ENCODE assay signal across 15 cellular contexts in genomic region chr9:129446828-129447550, GRCh38.
A peak's percentile ranks its signal among the peaks of the same experiment; 100 is the strongest.
DNase-seq lines count a peak whose midpoint lies in the region; ATAC-seq and TF ChIP-seq lines count a peak whose summit lies in the region.
"Had no signal": no experiment of that assay in that cellular context is flagged by ENCODE, and none has a peak within 500 bp of the region (broad histone marks: within the 10 kb centered on the region; RNA-seq: fewer than 3 reads in every experiment).

No MANE protein-coding gene starts in this region.

- no peaks in the 10 kb centered on the region for H3K27me3 Mint-ChIP-seq in brain

- in situ Hi-C loops in GM23248 (cut with MboI) = no loop called here

- ATAC-seq in GM18861 (IDR thresholded peaks at IDR 0.05; ENCODE audit: unreplicated experiment) = no peak
- ATAC-seq: CD8-positive, alpha-beta T cell; gastroesophageal sphincter had no signal

- H3K36me3 ChIP-seq in GM23248 (ENCODE audit: low read depth) (no peaks in the 10 kb centered on the region), osteoblast (ENCODE audit: insufficient read depth, low read length) (no peaks in the 10 kb centered on the region)
- H3K36me3 ChIP-seq: gastroesophageal sphincter had no signal

- H3K9me3 Mint-ChIP-seq in brain = peaks cover 0 to 21% (median 11%) of the 10 kb centered on the region in 5 experiments
- H3K9me3 Mint-ChIP-seq: activated CD4-positive, alpha-beta memory T cell treated with anti-CD3 and anti-CD28 coated beads, Interleukin-2, amount 10 ng/mL, durations not matched to agents 7 days and 5 days; CD8-positive, alpha-beta T cell had no signal

- H3K27ac Mint-ChIP-seq in brain = peak overlapping the region; percentile 53 to 96 (median 90)
- H3K27ac Mint-ChIP-seq: activated CD4-positive, alpha-beta memory T cell treated with anti-CD3 and anti-CD28 coated beads, Interleukin-2, amount 10 ng/mL, durations not matched to agents 7 days and 5 days; CD8-positive, alpha-beta T cell; progenitor cell of endocrine pancreas had no signal

- TF ChIP-seq CTCF in brain (conservative IDR thresholded peaks at IDR 0.05) = no peak
- TF ChIP-seq CTCF in osteoblast (IDR thresholded peaks at IDR 0.05; ENCODE audit: extremely low read depth, low read depth, low read length) = no peak

- H3K9me3 ChIP-seq in GM23248 (ENCODE audit: low read depth) (no peaks in the 10 kb centered on the region), osteoblast (ENCODE audit: low read depth, low read length) (no peaks in the 10 kb centered on the region)
- H3K9me3 ChIP-seq: gastroesophageal sphincter had no signal

- no peak overlapping the region for H3K9ac ChIP-seq in GM23248

- H3F3A ChIP-seq in GM23248 (ENCODE audit: insufficient read depth) = no peaks in the 10 kb centered on the region

- H3K79me2 ChIP-seq in GM23248 (ENCODE audit: insufficient read depth) (no peaks in the 10 kb centered on the region), osteoblast (ENCODE audit: insufficient read depth, low read length) (no peaks in the 10 kb centered on the region)

- no peaks in the 10 kb centered on the region for H3K9me2 ChIP-seq in GM23248 (ENCODE audit: insufficient read depth)

- H3K27ac ChIP-seq in GM23248 = no peak overlapping the region
- no peak overlapping the region for H3K27ac ChIP-seq in osteoblast (ENCODE audit: low read depth, low read length)
- H3K27ac ChIP-seq: gastroesophageal sphincter had no signal

- no peak overlapping the region for H3K4me3 ChIP-seq in GM23248
- H3K4me3 ChIP-seq in osteoblast (ENCODE audit: insufficient read depth, low read length) = no peak overlapping the region
- H3K4me3 ChIP-seq: gastroesophageal sphincter had no signal

- DNase-seq in GM23248 (peak; percentile 47), NCI-H510A treated with DMSO at 0.1 percent for 48 hours (lab: John Stamatoyannopoulos, UW) (peak; percentile 81), osteoblast (ENCODE audit: insufficient read length, low spot score, missing footprints) (peak; percentile 58), NCI-H187 (lab: John Stamatoyannopoulos, UW) (no peak)
- no peak for DNase-seq in central memory CD4-positive, alpha-beta T cell
- DNase-seq: activated CD4-positive, alpha-beta memory T cell treated with anti-CD3 and anti-CD28 coated beads, Interleukin-2, amount 10 ng/mL, durations not matched to agents 7 days and 5 days; activated effector memory CD4-positive, alpha-beta T cell treated with anti-CD3 and anti-CD28 coated beads, Interleukin-2, amount 50 U/mL, for 16 hours; CD8-positive, alpha-beta T cell; KG1; NCI-H1105 treated with DMSO at 0.1 percent for 48 hours; NCI-H748 treated with DMSO at 0.1 percent for 48 hours had no signal

- no peak overlapping the region for H3K4me2 ChIP-seq in GM23248 (ENCODE audit: unreplicated experiment)
- no peak overlapping the region for H3K4me2 ChIP-seq in osteoblast (ENCODE audit: insufficient read depth, low read length)

- H2AFZ ChIP-seq in GM23248 (no peak overlapping the region), osteoblast (ENCODE audit: low read length) (no peak overlapping the region)

- H3K4me1 Mint-ChIP-seq in brain = peaks cover 51% of the 10 kb centered on the region

- 38 to 39% methylated on average over 14 of the region's 14 CpGs for WGBS in GM23248 (ENCODE audit: low coverage in 1 of 2, low lambda C conversion rate in 2 of 2, missing lambda C conversion rate in 2 of 2), 2 experiments

- no peaks in the 10 kb centered on the region for H3K36me3 Mint-ChIP-seq in brain
- H3K36me3 Mint-ChIP-seq: CD8-positive, alpha-beta T cell had no signal

- no peaks in the 10 kb centered on the region for H4K20me1 ChIP-seq in GM23248 (ENCODE audit: insufficient read depth)
- no peaks in the 10 kb centered on the region for H4K20me1 ChIP-seq in osteoblast (ENCODE audit: insufficient read depth, low read length)

- peak overlapping the region in 1 of 5 experiments; percentile 14 for H3K4me3 Mint-ChIP-seq in brain
- H3K4me3 Mint-ChIP-seq: activated CD4-positive, alpha-beta memory T cell treated with anti-CD3 and anti-CD28 coated beads, Interleukin-2, amount 10 ng/mL, durations not matched to agents 7 days and 5 days; CD8-positive, alpha-beta T cell had no signal

- no peaks in the 10 kb centered on the region for H3K27me3 ChIP-seq in GM23248 (replicated peaks; ENCODE audit: insufficient read depth)
- H3K27me3 ChIP-seq in osteoblast (ENCODE audit: insufficient read depth, low read length) = peaks cover 8% of the 10 kb centered on the region
- H3K27me3 ChIP-seq: gastroesophageal sphincter had no signal

- H3K4me1 ChIP-seq in GM23248 (ENCODE audit: insufficient read depth) (peaks cover 4% of the 10 kb centered on the region; the same call in 1 of the 2 replicates), osteoblast (ENCODE audit: insufficient read depth, low read length) (no peaks in the 10 kb centered on the region)

Comparison
In these comparisons a context has a peak if more than half of its experiments do, and no peak if none do; other contexts are left out.
1. DNase-seq: peak in GM23248 (single experiment), NCI-H510A treated with DMSO at 0.1 percent for 48 hours (single experiment) and osteoblast (single experiment); none in central memory CD4-positive, alpha-beta T cell (single experiment) and NCI-H187 (0 of 2).